Comparison of ENCODE assay signal across 21 cellular contexts in genomic region chrY:15540511-15540910, GRCh38.
"Had no signal": no experiment of that assay in that cellular context is flagged by ENCODE, and none has a peak within 500 bp of the region (broad histone marks: within the 10 kb centered on the region; RNA-seq: fewer than 3 reads in every experiment).

No MANE protein-coding gene starts in this region.

- H3K4me3 Mint-ChIP-seq: activated CD4-positive, alpha-beta memory T cell treated with anti-CD3 and anti-CD28 coated beads, Interleukin-2, amount 10 ng/mL, durations not matched to agents 7 days and 5 days; activated naive CD4-positive, alpha-beta T cell treated with anti-CD3 and anti-CD28 coated beads for 36 hours; activated naive CD8-positive, alpha-beta T cell treated with anti-CD3 and anti-CD28 coated beads, Interleukin-2, amount 10 ng/mL, durations not matched to agents 7 days and 5 days; activated T-cell treated with anti-CD3 and anti-CD28 coated beads, Interleukin-2, amount 50 U/mL, for 72 hours; endodermal cell; immature natural killer cell; naive thymus-derived CD8-positive, alpha-beta T cell had no signal

- H3K4me1 ChIP-seq: foreskin keratinocyte, left lung, upper lobe of left lung had no signal

- H3K4me3 ChIP-seq: hepatocyte, left lung, lung, upper lobe of left lung had no signal

- H3K36me3 Mint-ChIP-seq: activated naive CD8-positive, alpha-beta T cell treated with anti-CD3 and anti-CD28 coated beads, Interleukin-2, amount 10 ng/mL, durations not matched to agents 7 days and 5 days; immature natural killer cell; naive thymus-derived CD8-positive, alpha-beta T cell had no signal

- H3K79me2 ChIP-seq: hepatocyte had no signal

- H3K27me3 Mint-ChIP-seq: activated CD4-positive, alpha-beta memory T cell treated with anti-CD3 and anti-CD28 coated beads, Interleukin-2, amount 10 ng/mL, durations not matched to agents 7 days and 5 days had no signal

- H2AFZ ChIP-seq: hepatocyte had no signal

- H3K9me3 Mint-ChIP-seq: activated CD4-positive, alpha-beta memory T cell treated with anti-CD3 and anti-CD28 coated beads, Interleukin-2, amount 10 ng/mL, durations not matched to agents 7 days and 5 days; activated naive CD4-positive, alpha-beta T cell treated with anti-CD3 and anti-CD28 coated beads for 36 hours; activated naive CD8-positive, alpha-beta T cell treated with anti-CD3 and anti-CD28 coated beads, Interleukin-2, amount 10 ng/mL, durations not matched to agents 7 days and 5 days; activated T-cell treated with anti-CD3 and anti-CD28 coated beads, Interleukin-2, amount 50 U/mL, for 72 hours; endodermal cell; naive thymus-derived CD8-positive, alpha-beta T cell had no signal

- H3K27me3 ChIP-seq: foreskin keratinocyte, hepatocyte, left lung, upper lobe of left lung had no signal

- H3K4me1 Mint-ChIP-seq: activated naive CD8-positive, alpha-beta T cell treated with anti-CD3 and anti-CD28 coated beads, Interleukin-2, amount 10 ng/mL, durations not matched to agents 7 days and 5 days; endodermal cell; immature natural killer cell; naive thymus-derived CD8-positive, alpha-beta T cell had no signal

- H3K36me3 ChIP-seq: left lung, upper lobe of left lung had no signal

- H3K4me2 ChIP-seq: hepatocyte had no signal

- H3K27ac Mint-ChIP-seq: activated CD4-positive, alpha-beta memory T cell treated with anti-CD3 and anti-CD28 coated beads, Interleukin-2, amount 10 ng/mL, durations not matched to agents 7 days and 5 days; activated naive CD4-positive, alpha-beta T cell treated with anti-CD3 and anti-CD28 coated beads for 36 hours; activated naive CD8-positive, alpha-beta T cell treated with anti-CD3 and anti-CD28 coated beads, Interleukin-2, amount 10 ng/mL, durations not matched to agents 7 days and 5 days; activated T-cell treated with anti-CD3 and anti-CD28 coated beads, Interleukin-2, amount 50 U/mL, for 72 hours; endodermal cell; immature natural killer cell; naive thymus-derived CD8-positive, alpha-beta T cell had no signal

- DNase-seq: activated CD4-positive, alpha-beta memory T cell treated with anti-CD3 and anti-CD28 coated beads, Interleukin-2, amount 10 ng/mL, durations not matched to agents 7 days and 5 days; activated CD4-positive, alpha-beta T cell treated with anti-CD3 and anti-CD28 coated beads for 48 hours; activated effector memory CD4-positive, alpha-beta T cell treated with Interleukin-2 at 50 U/mL for 16 hours; activated naive CD4-positive, alpha-beta T cell treated with anti-CD3 and anti-CD28 coated beads for 36 hours; activated naive CD8-positive, alpha-beta T cell treated with anti-CD3 and anti-CD28 coated beads, Interleukin-2, amount 10 ng/mL, durations not matched to agents 7 days and 5 days; activated T-cell treated with anti-CD3 and anti-CD28 coated beads, Interleukin-2, amount 50 U/mL, for 72 hours; amygdala; cerebellar nuclear complex; cortex of kidney; endodermal cell; foreskin keratinocyte; glutamatergic neuron; immature natural killer cell; left lung; naive thymus-derived CD8-positive, alpha-beta T cell; stimulated activated CD4-positive, alpha-beta T cell treated with anti-CD3 and anti-CD28 coated beads, Interleukin-4, amount 100 ng/mL, for 24 hours; stimulated activated naive CD8-positive, alpha-beta T cell treated with anti-CD3 and anti-CD28 coated beads, Interleukin-15, Interleukin-2, amounts not matched to agents 100 U/mL and 50 U/mL, for 24 hours; upper lobe of left lung had no signal

- H3K9me3 ChIP-seq: left lung, upper lobe of left lung had no signal

- H3K27ac ChIP-seq: epithelial cell of prostate, foreskin keratinocyte, hepatocyte, left lung, upper lobe of left lung had no signal

- ATAC-seq: activated T-cell treated with anti-CD3 and anti-CD28 coated beads, Interleukin-2, amount 50 U/mL, for 72 hours; foreskin keratinocyte; left lung; naive thymus-derived CD8-positive, alpha-beta T cell; stimulated activated naive CD8-positive, alpha-beta T cell treated with anti-CD3 and anti-CD28 coated beads, Interleukin-15, Interleukin-2, amounts not matched to agents 100 U/mL and 50 U/mL, for 24 hours had no signal
